17 cellular contexts compared by ENCODE assay signal in the genomic region with DNA sequence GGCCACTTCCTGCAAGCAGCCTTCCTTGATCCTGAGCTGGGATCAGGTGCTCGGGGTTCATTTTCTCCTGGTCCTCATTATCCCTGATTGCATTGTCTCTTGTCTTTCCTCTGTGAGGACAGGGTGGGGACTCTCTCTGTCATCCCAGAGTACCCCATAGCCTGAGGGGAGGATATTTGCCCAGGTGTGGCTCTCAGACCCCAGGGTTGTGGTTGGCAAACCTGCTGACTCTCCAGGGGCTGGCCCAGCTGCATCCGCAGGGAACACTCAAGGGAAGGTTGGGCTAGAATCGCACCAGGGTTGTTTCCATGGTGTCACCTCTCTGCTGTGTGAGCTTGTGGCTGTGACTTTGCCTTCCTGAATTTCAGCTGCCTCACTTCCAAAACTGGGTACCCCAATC.
DNase-seq lines count a peak whose midpoint lies in the region; ATAC-seq and TF ChIP-seq lines count a peak whose summit lies in the region.
"Had no signal": no experiment of that assay in that cellular context is flagged by ENCODE, and none has a peak within 500 bp of the region (broad histone marks: within the 10 kb centered on the region; RNA-seq: fewer than 3 reads in every experiment).

No MANE protein-coding gene starts in this region.

- intact Hi-C loops in Right ventricle myocardium inferior (cut with DNase I) (no loop called here), esophagus muscularis mucosa (cut with DNase I) (no loop called here)

- TF ChIP-seq POLR2A in esophagus muscularis mucosa (IDR thresholded peaks at IDR 0.05; ENCODE audit: low read depth), result no peak

- no peak overlapping the region for H3K4me3 ChIP-seq in right atrium auricular region
- no peak overlapping the region for H3K4me3 ChIP-seq in esophagus muscularis mucosa
- H3K4me3 ChIP-seq: HAP-1 had no signal

- no peaks in the 10 kb centered on the region for H3K9me3 Mint-ChIP-seq in type B pancreatic cell
- H3K9me3 Mint-ChIP-seq: T-cell had no signal

- H3K9me3 ChIP-seq in right atrium auricular region (no peaks in the 10 kb centered on the region), esophagus muscularis mucosa (no peaks in the 10 kb centered on the region)
- H3K9me3 ChIP-seq: Caco-2, HAP-1 had no signal

- TF ChIP-seq EP300 in esophagus muscularis mucosa (IDR thresholded peaks at IDR 0.05), result no peak

- peaks cover 4% of the 10 kb centered on the region for H3K4me1 Mint-ChIP-seq in type B pancreatic cell (ENCODE audit: unreplicated experiment)
- H3K4me1 Mint-ChIP-seq: CD14-positive monocyte had no signal

- TF ChIP-seq CTCF in right atrium auricular region (IDR thresholded peaks at IDR 0.05) (no peak), esophagus muscularis mucosa (IDR thresholded peaks at IDR 0.05) (no peak), type B pancreatic cell (conservative IDR thresholded peaks at IDR 0.05) (no peak)

- H3K36me3 Mint-ChIP-seq in type B pancreatic cell, result no peaks in the 10 kb centered on the region
- H3K36me3 Mint-ChIP-seq: CD14-positive monocyte, T-cell had no signal

- no peak overlapping the region for H3K27ac ChIP-seq in right atrium auricular region
- H3K27ac ChIP-seq in esophagus muscularis mucosa (replicated peaks in 1 of 4), result no peak overlapping the region

- H3K4me1 ChIP-seq in right atrium auricular region (no peaks in the 10 kb centered on the region), esophagus muscularis mucosa (no peaks in the 10 kb centered on the region)
- H3K4me1 ChIP-seq: Caco-2, HAP-1 had no signal

- DNase-seq in right atrium auricular region (ENCODE audit: low spot score), result peak; percentile 30
- DNase-seq in Right ventricle myocardium inferior (ENCODE audit: missing footprints), result no peak
- peak; percentile 8 for DNase-seq in NCI-H1436 (lab: John Stamatoyannopoulos, UW)
- DNase-seq in esophagus muscularis mucosa (ENCODE audit: extremely low spot score), result peak; percentile 84
- peak; percentile 44 for DNase-seq in type B pancreatic cell (ENCODE audit: extremely low spot score, unreplicated experiment)
- DNase-seq in glomerular visceral epithelial cell (ENCODE audit: extremely low spot score), result no peak
- DNase-seq: Caco-2; DMS53; NCI-H1048; NCI-H1694 treated with DMSO at 0.1 percent for 48 hours; NCI-H524; NK-92 treated with Interleukin-12 subunit alpha and Interleukin-12 subunit beta, amount 100 ng/mL, for 24 hours; T-cell had no signal

- no peak overlapping the region for H3K4me3 Mint-ChIP-seq in type B pancreatic cell
- H3K4me3 Mint-ChIP-seq: CD14-positive monocyte had no signal

- H3K27ac Mint-ChIP-seq in type B pancreatic cell, result no peak overlapping the region
- H3K27ac Mint-ChIP-seq: CD14-positive monocyte, T-cell had no signal

- WGBS in esophagus muscularis mucosa, result 91% methylated on average over 1 of the region's 3 CpGs

- peaks cover 12% of the 10 kb centered on the region for H3K27me3 Mint-ChIP-seq in type B pancreatic cell

- no peaks in the 10 kb centered on the region for H3K36me3 ChIP-seq in right atrium auricular region
- H3K36me3 ChIP-seq in esophagus muscularis mucosa, result no peaks in the 10 kb centered on the region
- H3K36me3 ChIP-seq: HAP-1 had no signal

- ATAC-seq in Right ventricle myocardium inferior, result no peak
- no peak for ATAC-seq in HG02571 (IDR thresholded peaks at IDR 0.05; ENCODE audit: unreplicated experiment)
- no peak for ATAC-seq in HG02610 (IDR thresholded peaks at IDR 0.05; ENCODE audit: unreplicated experiment)
- ATAC-seq: T-cell had no signal

- H3K27me3 ChIP-seq in right atrium auricular region, result no peaks in the 10 kb centered on the region
- H3K27me3 ChIP-seq in esophagus muscularis mucosa, result peaks cover 0 to 32% (median 0%) of the 10 kb centered on the region in 4 donors

Comparison
In these comparisons a context has a peak if more than half of its experiments do, and no peak if none do; other contexts are left out.
1. DNase-seq: peak in right atrium auricular region (single experiment), NCI-H1436 (single experiment), esophagus muscularis mucosa (single experiment) and type B pancreatic cell (single experiment); none in Right ventricle myocardium inferior (single experiment) and glomerular visceral epithelial cell (single experiment).